Comparison of ENCODE assay signal across 8 cellular contexts in genomic region chr12:40152783-40153383, GRCh38. TPM values are rescaled to one million over a fixed set of nuclear protein-coding genes. Genes with fewer than 3 reads are reported as not detected.
DNase-seq lines count a peak whose midpoint lies in the region; ATAC-seq, FAIRE-seq and TF ChIP-seq lines count a peak whose summit lies in the region.

No MANE protein-coding gene starts in this region.

- H3K9me3 Mint-ChIP-seq in activated CD4-positive, alpha-beta T cell treated with anti-CD3 and anti-CD28 coated beads, Interleukin-2, amount 10 ng/mL, durations not matched to agents 24 days and 14 days, result no peaks in the 10 kb centered on the region
- H3K9me3 Mint-ChIP-seq in neural crest cell (no peaks in the 10 kb centered on the region), type B pancreatic cell (no peaks in the 10 kb centered on the region)

- no peak for ATAC-seq in HG03521 (IDR thresholded peaks at IDR 0.05; ENCODE audit: unreplicated experiment)

- DNase-seq in AG09319 (ENCODE audit: extremely low read depth, low read depth) (peak; percentile 5), GM19239 (ENCODE audit: insufficient read length, low spot score) (no peak), NCI-H2081 (lab: John Stamatoyannopoulos, UW) (peak; percentile 49 to 53), esophagus squamous epithelium (lab: John Stamatoyannopoulos, UW) (no peak), neural crest cell (ENCODE audit: low read depth, low spot score) (peak; percentile 49), type B pancreatic cell (ENCODE audit: extremely low spot score, unreplicated experiment) (no peak)
- DNase-seq in activated CD4-positive, alpha-beta T cell treated with anti-CD3 and anti-CD28 coated beads, Interleukin-2, amount 10 ng/mL, durations not matched to agents 24 days and 14 days, result peak; percentile 84

- no peak overlapping the region for H3K4me3 ChIP-seq in esophagus squamous epithelium

- H3K27me3 Mint-ChIP-seq in activated CD4-positive, alpha-beta T cell treated with anti-CD3 and anti-CD28 coated beads, Interleukin-2, amount 10 ng/mL, durations not matched to agents 24 days and 14 days, result peaks cover 36% of the 10 kb centered on the region
- H3K27me3 Mint-ChIP-seq in neural crest cell (ENCODE audit: low read depth) (no peaks in the 10 kb centered on the region), type B pancreatic cell (peaks cover 8% of the 10 kb centered on the region)

- no peak overlapping the region for H3K27ac ChIP-seq in esophagus squamous epithelium

- H3K4me3 Mint-ChIP-seq in activated CD4-positive, alpha-beta T cell treated with anti-CD3 and anti-CD28 coated beads, Interleukin-2, amount 10 ng/mL, durations not matched to agents 24 days and 14 days, result no peak overlapping the region
- H3K4me3 Mint-ChIP-seq in neural crest cell (no peak overlapping the region), type B pancreatic cell (no peak overlapping the region)

- TF ChIP-seq CTCF in AG09319 (IDR thresholded peaks at IDR 0.05; ENCODE audit: low read depth, low read length), result peak; percentile 83
- peak; percentile 56 to 86 (median 84) for TF ChIP-seq CTCF in esophagus squamous epithelium (IDR thresholded peaks at IDR 0.05)
- peak; percentile 96 for TF ChIP-seq CTCF in neural crest cell (conservative IDR thresholded peaks at IDR 0.05)
- peak; percentile 93 for TF ChIP-seq CTCF in type B pancreatic cell (conservative IDR thresholded peaks at IDR 0.05)

- H3K36me3 ChIP-seq in esophagus squamous epithelium, result no peaks in the 10 kb centered on the region

- FAIRE-seq in GM19239 (lab: Jason Lieb, UNC), result peak; percentile 93

- no peak for TF ChIP-seq POLR2A in esophagus squamous epithelium (IDR thresholded peaks at IDR 0.05)

- H3K4me1 Mint-ChIP-seq in activated CD4-positive, alpha-beta T cell treated with anti-CD3 and anti-CD28 coated beads, Interleukin-2, amount 10 ng/mL, durations not matched to agents 24 days and 14 days, result no peaks in the 10 kb centered on the region
- H3K4me1 Mint-ChIP-seq in neural crest cell (peaks cover 3% of the 10 kb centered on the region), type B pancreatic cell (ENCODE audit: unreplicated experiment) (peaks cover 7% of the 10 kb centered on the region)

- intact Hi-C loops in activated CD4-positive, alpha-beta T cell treated with anti-CD3 and anti-CD28 coated beads, Interleukin-2, amount 10 ng/mL, durations not matched to agents 24 days and 14 days (cut with micrococcal nuclease), result loop anchor here (1.0 to 10.0 kb wide), 4 partner anchors 16 to 772 kb away; no protein-coding TSS in a partner anchor
- intact Hi-C loops in esophagus squamous epithelium (cut with DNase I), result loop anchor here (5.0 kb wide), 1 partner anchor 159 kb away; no protein-coding TSS in a partner anchor

- peaks cover 0 to 34% (median 0%) of the 10 kb centered on the region in 3 donors for H3K4me1 ChIP-seq in esophagus squamous epithelium

- no peaks in the 10 kb centered on the region for H3K9me3 ChIP-seq in esophagus squamous epithelium

- 35 to 42% methylated on average over 4 of the region's 4 CpGs for WGBS in esophagus squamous epithelium, 2 donors

- no peak overlapping the region for H3K27ac Mint-ChIP-seq in activated CD4-positive, alpha-beta T cell treated with anti-CD3 and anti-CD28 coated beads, Interleukin-2, amount 10 ng/mL, durations not matched to agents 24 days and 14 days
- H3K27ac Mint-ChIP-seq in neural crest cell (ENCODE audit: unreplicated experiment) (no peak overlapping the region), type B pancreatic cell (no peak overlapping the region)

- H3K27me3 ChIP-seq in esophagus squamous epithelium, result no peaks in the 10 kb centered on the region

- no peaks in the 10 kb centered on the region for H3K36me3 Mint-ChIP-seq in activated CD4-positive, alpha-beta T cell treated with anti-CD3 and anti-CD28 coated beads, Interleukin-2, amount 10 ng/mL, durations not matched to agents 24 days and 14 days (ENCODE audit: low read depth)
- no peaks in the 10 kb centered on the region for H3K36me3 Mint-ChIP-seq in neural crest cell (ENCODE audit: low read depth)
- no peaks in the 10 kb centered on the region for H3K36me3 Mint-ChIP-seq in type B pancreatic cell

RNA-seq across cellular contexts. Expression of gene SLC2A13, which starts 47.0 kb away (rescaled TPM):
- 2.9 and 3.1 TPM in 2 replicates for total RNA-seq in activated CD4-positive, alpha-beta T cell treated with anti-CD3 and anti-CD28 coated beads, Interleukin-2, amount 10 ng/mL, durations not matched to agents 24 days and 14 days
- total RNA-seq in esophagus squamous epithelium (10 to 100 TPM in 1 of 4 donors, 1 to 10 TPM in 3; 2.6 to 10.5 (median 4.0) TPM), neural crest cell (5.6 and 6.3 TPM in 2 replicates), type B pancreatic cell (ENCODE audit: low replicate concordance) (7.1 and 9.4 TPM in 2 replicates)

Comparison
In these comparisons a context has a peak if more than half of its experiments do, and no peak if none do; other contexts are left out.
1. DNase-seq: peak in AG09319 (single experiment), NCI-H2081 (2 of 2), activated CD4-positive, alpha-beta T cell treated with anti-CD3 and anti-CD28 coated beads, Interleukin-2, amount 10 ng/mL, durations not matched to agents 24 days and 14 days (single experiment) and neural crest cell (single experiment); none in GM19239 (single experiment), esophagus squamous epithelium (single experiment) and type B pancreatic cell (single experiment).
2. Peak in every context shown above with its lines, with median percentiles within 50 percentile points of each other: CTCF ChIP-seq.